In genomic region chr6:135221505-135221904, GRCh38 we compare ENCODE assay signal across 38 cellular contexts. TPM values are rescaled to one million over a fixed set of nuclear protein-coding genes. Genes with fewer than 3 reads are reported as not detected.
"Had no signal": no experiment of that assay in that cellular context is flagged by ENCODE, and none has a peak within 500 bp of the region (broad histone marks: within the 10 kb centered on the region; RNA-seq: fewer than 3 reads in every experiment).

No MANE protein-coding gene starts in this region.

- H3K27ac ChIP-seq: adrenal gland, ascending aorta, body of pancreas, brain microvascular endothelial cell, breast epithelium, cardiac muscle cell had no signal

- H3K4me3 ChIP-seq: adrenal gland, ascending aorta, body of pancreas, breast epithelium, cardiac muscle cell had no signal

- H3K4me1 ChIP-seq: adrenal gland, ascending aorta, body of pancreas, breast epithelium had no signal

- H3K27me3 Mint-ChIP-seq: activated naive CD4-positive, alpha-beta T cell treated with anti-CD3 and anti-CD28 coated beads, Interleukin-2, amount 10 ng/mL, durations not matched to agents 7 days and 5 days; activated naive CD4-positive, alpha-beta T cell treated with anti-CD3 and anti-CD28 coated beads, Interleukin-2, amount 50 U/mL, for 24 hours; activated naive CD8-positive, alpha-beta T cell; activated naive CD8-positive, alpha-beta T cell treated with anti-CD3 and anti-CD28 coated beads for 36 hours; activated naive CD8-positive, alpha-beta T cell treated with anti-CD3 and anti-CD28 coated beads, Interleukin-2, amount 10 ng/mL, durations not matched to agents 7 days and 5 days; activated naive CD8-positive, alpha-beta T cell treated with anti-CD3 and anti-CD28 coated beads, Interleukin-2, amount 50 U/mL, for 24 hours; activated T-helper 17 cell treated with anti-CD3 and anti-CD28 coated beads, Interleukin-2, amount 50 U/mL, for 72 hours; brain; central memory CD8-positive, alpha-beta T cell had no signal

- ATAC-seq: activated naive CD4-positive, alpha-beta T cell treated with anti-CD3 and anti-CD28 coated beads, Interleukin-2, amount 50 U/mL, for 72 hours; activated naive CD8-positive, alpha-beta T cell treated with anti-CD3 and anti-CD28 coated beads, Interleukin-2, amount 50 U/mL, for 24 hours; activated T-cell treated with anti-CD3 and anti-CD28 coated beads, Interleukin-2, amount 50 U/mL, for 4 hours; activated T-helper 17 cell treated with anti-CD3 and anti-CD28 coated beads, Interleukin-2, amount 50 U/mL, for 72 hours; body of pancreas had no signal

- H3K4me3 Mint-ChIP-seq: activated naive CD4-positive, alpha-beta T cell treated with anti-CD3 and anti-CD28 coated beads for 36 hours; activated naive CD4-positive, alpha-beta T cell treated with anti-CD3 and anti-CD28 coated beads, Interleukin-2, amount 10 ng/mL, durations not matched to agents 7 days and 5 days; activated naive CD4-positive, alpha-beta T cell treated with anti-CD3 and anti-CD28 coated beads, Interleukin-2, amount 50 U/mL, for 24 hours; activated naive CD8-positive, alpha-beta T cell; activated naive CD8-positive, alpha-beta T cell treated with anti-CD3 and anti-CD28 coated beads for 36 hours; activated naive CD8-positive, alpha-beta T cell treated with anti-CD3 and anti-CD28 coated beads, Interleukin-2, amount 10 ng/mL, durations not matched to agents 7 days and 5 days; activated naive CD8-positive, alpha-beta T cell treated with anti-CD3 and anti-CD28 coated beads, Interleukin-2, amount 50 U/mL, for 24 hours; activated T-cell treated with anti-CD3 and anti-CD28 coated beads, Interleukin-2, amount 50 U/mL, for 4 hours; activated T-cell treated with anti-CD3 and anti-CD28 coated beads, Interleukin-2, amount 50 U/mL, for 72 hours; activated T-helper 1 cell treated with anti-CD3 and anti-CD28 coated beads, Interleukin-12 subunit alpha, Interleukin-12 subunit beta, Interleukin-2, Interleukin-4 antibody, amounts not matched to agents 30 ng/mL and 10 ng/mL and 1 ng/mL, durations not matched to agents 14 hours and 24 hours and 36 hours; activated T-helper 17 cell treated with anti-CD3 and anti-CD28 coated beads, Interleukin-2, amount 50 U/mL, for 72 hours; brain; central memory CD8-positive, alpha-beta T cell had no signal

- DNase-seq: activated effector memory CD4-positive, alpha-beta T cell treated with anti-CD3 and anti-CD28 coated beads, Interleukin-2, amount 50 U/mL, for 16 hours; activated effector memory CD4-positive, alpha-beta T cell treated with Interleukin-2 at 50 U/mL for 16 hours; activated gamma-delta T cell; activated gamma-delta T cell treated with Interleukin-2 at 50 U/mL for 16 hours; activated naive CD4-positive, alpha-beta T cell; activated naive CD4-positive, alpha-beta T cell treated with anti-CD3 and anti-CD28 coated beads for 36 hours; activated naive CD4-positive, alpha-beta T cell treated with anti-CD3 and anti-CD28 coated beads, Interleukin-2, amount 10 ng/mL, durations not matched to agents 7 days and 5 days; activated naive CD4-positive, alpha-beta T cell treated with anti-CD3 and anti-CD28 coated beads, Interleukin-2, amount 50 U/mL, for 16 hours; activated naive CD4-positive, alpha-beta T cell treated with Interleukin-2 at 50 U/mL for 16 hours; activated naive CD8-positive, alpha-beta T cell treated with anti-CD3 and anti-CD28 coated beads for 36 hours; activated naive CD8-positive, alpha-beta T cell treated with anti-CD3 and anti-CD28 coated beads, Interleukin-2, amount 10 ng/mL, durations not matched to agents 7 days and 5 days; activated naive CD8-positive, alpha-beta T cell treated with anti-CD3 and anti-CD28 coated beads, Interleukin-2, amount 50 U/mL, for 24 hours; activated T-cell treated with anti-CD3 and anti-CD28 coated beads, Interleukin-2, amount 50 U/mL, for 4 hours; activated T-cell treated with anti-CD3 and anti-CD28 coated beads, Interleukin-2, amount 50 U/mL, for 48 hours; activated T-cell treated with anti-CD3 and anti-CD28 coated beads, Interleukin-2, amount 50 U/mL, for 72 hours; adrenal gland; amniotic stem cell; amygdala; anterior cingulate cortex; aorta; body of pancreas; brain microvascular endothelial cell; caudate nucleus; central memory CD4-positive, alpha-beta T cell; cerebellar nuclear complex had no signal

- FAIRE-seq: astrocyte, bronchial epithelial cell had no signal

- H3K9me3 ChIP-seq: adrenal gland, ascending aorta, body of pancreas, breast epithelium had no signal

- H3K27me3 ChIP-seq: adrenal gland, ascending aorta, body of pancreas, brain microvascular endothelial cell, breast epithelium, cardiac muscle cell had no signal

- H3K36me3 ChIP-seq: adrenal gland, ascending aorta, brain microvascular endothelial cell, breast epithelium, cardiac muscle cell had no signal

- H3K9me3 Mint-ChIP-seq: activated naive CD4-positive, alpha-beta T cell treated with anti-CD3 and anti-CD28 coated beads for 36 hours; activated naive CD4-positive, alpha-beta T cell treated with anti-CD3 and anti-CD28 coated beads, Interleukin-2, amount 10 ng/mL, durations not matched to agents 7 days and 5 days; activated naive CD4-positive, alpha-beta T cell treated with anti-CD3 and anti-CD28 coated beads, Interleukin-2, amount 50 U/mL, for 24 hours; activated naive CD8-positive, alpha-beta T cell treated with anti-CD3 and anti-CD28 coated beads for 36 hours; activated naive CD8-positive, alpha-beta T cell treated with anti-CD3 and anti-CD28 coated beads, Interleukin-2, amount 10 ng/mL, durations not matched to agents 7 days and 5 days; activated naive CD8-positive, alpha-beta T cell treated with anti-CD3 and anti-CD28 coated beads, Interleukin-2, amount 50 U/mL, for 24 hours; activated T-cell treated with anti-CD3 and anti-CD28 coated beads, Interleukin-2, amount 50 U/mL, for 4 hours; activated T-cell treated with anti-CD3 and anti-CD28 coated beads, Interleukin-2, amount 50 U/mL, for 72 hours; activated T-helper 1 cell treated with anti-CD3 and anti-CD28 coated beads, Interleukin-12 subunit alpha, Interleukin-12 subunit beta, Interleukin-2, Interleukin-4 antibody, amounts not matched to agents 30 ng/mL and 10 ng/mL and 1 ng/mL, durations not matched to agents 14 hours and 24 hours and 36 hours; activated T-helper 2 cell treated with anti-CD3 and anti-CD28 coated beads, Interferon-gamma antibody, Interleukin-2, Interleukin-4, amounts not matched to agents 10 μg/mL and 5 μg/mL and 100 μg/mL, durations not matched to agents 14 hours and 24 hours and 36 hours; brain; central memory CD8-positive, alpha-beta T cell had no signal

- H3K4me1 Mint-ChIP-seq: brain had no signal

- H3K27ac Mint-ChIP-seq: activated naive CD4-positive, alpha-beta T cell treated with anti-CD3 and anti-CD28 coated beads for 36 hours; activated naive CD4-positive, alpha-beta T cell treated with anti-CD3 and anti-CD28 coated beads, Interleukin-2, amount 10 ng/mL, durations not matched to agents 7 days and 5 days; activated naive CD4-positive, alpha-beta T cell treated with anti-CD3 and anti-CD28 coated beads, Interleukin-2, amount 50 U/mL, for 24 hours; activated naive CD4-positive, alpha-beta T cell treated with anti-CD3 and anti-CD28 coated beads, Interleukin-2, amount 50 U/mL, for 72 hours; activated naive CD8-positive, alpha-beta T cell; activated naive CD8-positive, alpha-beta T cell treated with anti-CD3 and anti-CD28 coated beads for 36 hours; activated naive CD8-positive, alpha-beta T cell treated with anti-CD3 and anti-CD28 coated beads, Interleukin-2, amount 10 ng/mL, durations not matched to agents 7 days and 5 days; activated naive CD8-positive, alpha-beta T cell treated with anti-CD3 and anti-CD28 coated beads, Interleukin-2, amount 50 U/mL, for 24 hours; activated T-cell treated with anti-CD3 and anti-CD28 coated beads, Interleukin-2, amount 50 U/mL, for 72 hours; activated T-helper 1 cell treated with anti-CD3 and anti-CD28 coated beads, Interleukin-12 subunit alpha, Interleukin-12 subunit beta, Interleukin-2, Interleukin-4 antibody, amounts not matched to agents 30 ng/mL and 10 ng/mL and 1 ng/mL, durations not matched to agents 14 hours and 24 hours and 36 hours; activated T-helper 17 cell treated with anti-CD3 and anti-CD28 coated beads, Interleukin-2, amount 50 U/mL, for 72 hours; brain had no signal

RNA-seq across cellular contexts. Expression of gene MYB, which starts 40.4 kb away (rescaled TPM):
- total RNA-seq: ascending aorta, astrocyte, body of pancreas had no signal
